In genomic region chr2:86271248-86271647, GRCh38 we compare ENCODE assay signal across 23 cellular contexts.
DNase-seq lines count a peak whose midpoint lies in the region; ATAC-seq, FAIRE-seq and TF ChIP-seq lines count a peak whose summit lies in the region.
"Had no signal": no experiment of that assay in that cellular context is flagged by ENCODE, and none has a peak within 500 bp of the region (broad histone marks: within the 10 kb centered on the region; RNA-seq: fewer than 3 reads in every experiment).

No MANE protein-coding gene starts in this region.

- H3K4me1 ChIP-seq in HEK293 (ENCODE audit: control insufficient read depth, insufficient read depth, low read length) (no peaks in the 10 kb centered on the region), GM12878 (ENCODE audit: control insufficient read depth, insufficient read depth, low read length) (peaks cover 28% of the 10 kb centered on the region), H9 (ENCODE audit: insufficient read depth, low read length) (no peaks in the 10 kb centered on the region)
- H3K4me1 ChIP-seq: BLaER1 had no signal

- no peak for TF ChIP-seq RAD21 in GM12878 (IDR thresholded peaks at IDR 0.05; ENCODE audit: insufficient read depth, low read depth, low read length)

- H2AK5ac ChIP-seq in H9 (ENCODE audit: insufficient read length, low read length) = no peak overlapping the region

- no peak overlapping the region for H4K5ac ChIP-seq in H9 (ENCODE audit: insufficient read length, low read depth, low read length)

- no peak overlapping the region for H2BK120ac ChIP-seq in H9 (ENCODE audit: low read depth, low read length, poor library complexity, severe bottlenecking)

- no peak overlapping the region for H3K27ac ChIP-seq in HEK293 (ENCODE audit: extremely low read depth, low read depth, low read length)
- H3K27ac ChIP-seq in GM12878 (ENCODE audit: control insufficient read depth, insufficient read depth) = no peak overlapping the region
- H3K27ac ChIP-seq in H9 (ENCODE audit: insufficient read length, low read depth, low read length) = no peak overlapping the region
- H3K27ac ChIP-seq: BLaER1, C4-2B had no signal

- H3K23ac ChIP-seq in H9 (ENCODE audit: insufficient read length, low read depth, low read length) = no peak overlapping the region

- H3K27ac Mint-ChIP-seq in activated T-cell treated with anti-CD3 and anti-CD28 coated beads, Interleukin-2, amount 50 U/mL, for 72 hours = peak overlapping the region; percentile 52
- no peak overlapping the region for H3K27ac Mint-ChIP-seq in H9
- no peak overlapping the region for H3K27ac Mint-ChIP-seq in naive thymus-derived CD8-positive, alpha-beta T cell
- H3K27ac Mint-ChIP-seq: B cell; CD8-positive, alpha-beta T cell; HFFc6 had no signal

- H2BK5ac ChIP-seq in H9 (ENCODE audit: insufficient read length, low read length) = no peak overlapping the region

- DNase-seq in activated T-cell treated with anti-CD3 and anti-CD28 coated beads, Interleukin-2, amount 50 U/mL, for 72 hours = no peak
- DNase-seq in activated T-cell treated with anti-CD3 and anti-CD28 coated beads, Interleukin-2, amount 50 U/mL, for 4 hours = no peak
- DNase-seq in OCI-M1 (lab: John Stamatoyannopoulos, UW) (peak; percentile 7), GM12878 (ENCODE audit: low read depth, low spot score) (no peak), H9 (no peak)
- no peak for DNase-seq in naive thymus-derived CD8-positive, alpha-beta T cell
- DNase-seq: 8988T; Caco-2; CD4-positive, CD25-positive, alpha-beta regulatory T cell; CD8-positive, alpha-beta T cell; DMS153; DMS79 treated with DMSO at 0.1 percent for 48 hours; GF-D8; GOT3; HCEC 1CT; HFFc6 had no signal

- no peak overlapping the region for H3T11ph ChIP-seq in H9 (ENCODE audit: low read length)

- H3K9ac ChIP-seq in GM12878 (ENCODE audit: control insufficient read depth, insufficient read depth, low read length) = no peak overlapping the region
- no peak overlapping the region for H3K9ac ChIP-seq in H9 (ENCODE audit: extremely low read depth, insufficient read length, low read length)
- H3K9ac ChIP-seq: BLaER1 had no signal

- H4K20me1 ChIP-seq in GM12878 (ENCODE audit: control insufficient read depth, insufficient read depth) = no peaks in the 10 kb centered on the region
- no peaks in the 10 kb centered on the region for H4K20me1 ChIP-seq in H9 (ENCODE audit: control insufficient read depth, insufficient read depth, insufficient read length)
- H4K20me1 ChIP-seq: BLaER1 had no signal

- POLR2A ChIA-PET in HEK293 (lab: Yijun Ruan, JAX) (no interaction called here), GM12878 (lab: Charles Lee) (interaction anchor here (0.7 kb wide), 1 partner anchor 38 kb away, joined by 5 read pairs; no protein-coding TSS in a partner anchor)
- POLR2A ChIA-PET in naive thymus-derived CD8-positive, alpha-beta T cell (lab: Charles Lee) = no interaction called here

- H3K79me1 ChIP-seq in H9 (ENCODE audit: insufficient read depth, low read depth, low read length, poor library complexity, severe bottlenecking) = no peaks in the 10 kb centered on the region

- no peak overlapping the region for H2BK12ac ChIP-seq in H9 (ENCODE audit: insufficient read length, low read depth, low read length)

- no peak overlapping the region for H2BK20ac ChIP-seq in H9 (ENCODE audit: low read depth, low read length, poor library complexity, severe bottlenecking)

- H3K79me2 ChIP-seq in GM12878 (ENCODE audit: control insufficient read depth, insufficient read depth, low read length) (no peaks in the 10 kb centered on the region), H9 (ENCODE audit: insufficient read depth, low read length) (no peaks in the 10 kb centered on the region)

- intact Hi-C loops in GM12878 (cut with micrococcal nuclease; ENCODE audit: unreplicated experiment) = no loop called here

- ATAC-seq in activated T-cell treated with anti-CD3 and anti-CD28 coated beads, Interleukin-2, amount 50 U/mL, for 72 hours (replicated peaks in 1 of 2) = no peak
- ATAC-seq in activated T-cell treated with anti-CD3 and anti-CD28 coated beads, Interleukin-2, amount 50 U/mL, for 4 hours = no peak
- ATAC-seq in GM12878 (no peak), HG02678 (IDR thresholded peaks at IDR 0.05; ENCODE audit: unreplicated experiment) (no peak)
- ATAC-seq in naive thymus-derived CD8-positive, alpha-beta T cell = no peak
- ATAC-seq: CD8-positive, alpha-beta T cell had no signal

- CTCF ChIA-PET in HEK293 (lab: Yijun Ruan, JAX) = interaction anchor here (0.6 to 0.8 kb wide), 2 partner anchors 51 to 143 kb away, joined by 4 read pairs; no protein-coding TSS in a partner anchor
- CTCF ChIA-PET in GM12878 (lab: Yijun Ruan, JAX) = no interaction called here

- H3K4me1 Mint-ChIP-seq in activated T-cell treated with anti-CD3 and anti-CD28 coated beads, Interleukin-2, amount 50 U/mL, for 72 hours (ENCODE audit: low read depth) = peaks cover 29% of the 10 kb centered on the region
- H3K4me1 Mint-ChIP-seq in activated T-cell treated with anti-CD3 and anti-CD28 coated beads, Interleukin-2, amount 50 U/mL, for 4 hours (ENCODE audit: low read depth) = peaks cover 7% of the 10 kb centered on the region
- H3K4me1 Mint-ChIP-seq in H9 = peaks cover 9 to 11% of the 10 kb centered on the region in 2 experiments
- no peaks in the 10 kb centered on the region for H3K4me1 Mint-ChIP-seq in naive thymus-derived CD8-positive, alpha-beta T cell
- H3K4me1 Mint-ChIP-seq: B cell; CD4-positive, CD25-positive, alpha-beta regulatory T cell had no signal

- BruUV-seq in GM12878 (replicated peaks; lab: Mats Ljungman, UMichigan) = no TSS peak

- TF ChIP-seq CTCF in HEK293 (tag by site-specific recombination; IDR thresholded peaks at IDR 0.05) (no peak), GM12878 (IDR thresholded peaks at IDR 0.05 in 2 of 3, conservative IDR thresholded peaks at IDR 0.05 in 1 of 3; ENCODE audit: control insufficient read depth in 2 of 3, extremely low read depth in 1 of 3, insufficient read depth in 1 of 3, low read depth in 3 of 3, low read length in 3 of 3) (no peak), H9 (conservative IDR thresholded peaks at IDR 0.05) (no peak)

- H3K4me3 ChIP-seq in HEK293 (ENCODE audit: low read depth, low read length) = no peak overlapping the region
- no peak overlapping the region for H3K4me3 ChIP-seq in GM12878
- H3K4me3 ChIP-seq: BLaER1 had no signal

- H3K36me3 Mint-ChIP-seq in activated T-cell treated with anti-CD3 and anti-CD28 coated beads, Interleukin-2, amount 50 U/mL, for 72 hours (ENCODE audit: insufficient read depth in 2 of 2) = peaks cover 14 to 16% of the 10 kb centered on the region in 2 donors
- H3K36me3 Mint-ChIP-seq in activated T-cell treated with anti-CD3 and anti-CD28 coated beads, Interleukin-2, amount 50 U/mL, for 4 hours (ENCODE audit: insufficient read depth) = peaks cover 5% of the 10 kb centered on the region
- peaks cover 5 to 25% (median 14%) of the 10 kb centered on the region in 3 experiments; a peak in 6 of 7 replicates for H3K36me3 Mint-ChIP-seq in H9 (ENCODE audit: insufficient read depth in 1 of 3, low read depth in 3 of 3)
- H3K36me3 Mint-ChIP-seq in naive thymus-derived CD8-positive, alpha-beta T cell = peaks cover 0 to 31% (median 20%) of the 10 kb centered on the region in 3 donors
- H3K36me3 Mint-ChIP-seq: CD4-positive, CD25-positive, alpha-beta regulatory T cell had no signal

- no peak overlapping the region for H2AFZ ChIP-seq in GM12878 (ENCODE audit: control insufficient read depth, low read depth, low read length)
- no peak overlapping the region for H2AFZ ChIP-seq in H9 (ENCODE audit: low read length)

- H3K36me3 ChIP-seq in HEK293 (ENCODE audit: control insufficient read depth in 2 of 2, insufficient read depth in 1 of 2, low read length in 2 of 2) (no peaks in the 10 kb centered on the region), GM12878 (ENCODE audit: control insufficient read depth in 2 of 2, insufficient read depth in 2 of 2, low read length in 1 of 2) (no peaks in the 10 kb centered on the region)
- H3K36me3 ChIP-seq: BLaER1 had no signal

- H3K9me3 Mint-ChIP-seq in activated T-cell treated with anti-CD3 and anti-CD28 coated beads, Interleukin-2, amount 50 U/mL, for 72 hours = peaks cover 15 to 16% of the 10 kb centered on the region in 2 donors
- peaks cover 29% of the 10 kb centered on the region for H3K9me3 Mint-ChIP-seq in activated T-cell treated with anti-CD3 and anti-CD28 coated beads, Interleukin-2, amount 50 U/mL, for 4 hours
- H3K9me3 Mint-ChIP-seq in H9 = peaks cover 29 to 30% of the 10 kb centered on the region in 2 experiments
- peaks cover 9 to 60% (median 22%) of the 10 kb centered on the region in 9 donors for H3K9me3 Mint-ChIP-seq in naive thymus-derived CD8-positive, alpha-beta T cell

- no peak overlapping the region for H3K4me3 Mint-ChIP-seq in activated T-cell treated with anti-CD3 and anti-CD28 coated beads, Interleukin-2, amount 50 U/mL, for 72 hours
- no peak overlapping the region for H3K4me3 Mint-ChIP-seq in activated T-cell treated with anti-CD3 and anti-CD28 coated beads, Interleukin-2, amount 50 U/mL, for 4 hours
- H3K4me3 Mint-ChIP-seq in H9 = no peak overlapping the region
- H3K4me3 Mint-ChIP-seq in naive thymus-derived CD8-positive, alpha-beta T cell = no peak overlapping the region
- H3K4me3 Mint-ChIP-seq: B cell; CD4-positive, CD25-positive, alpha-beta regulatory T cell; CD8-positive, alpha-beta T cell; HFFc6 had no signal

- in situ Hi-C loops in GM12878 (cut with MboI) = no loop called here

- no peak overlapping the region for H3K18ac ChIP-seq in H9 (ENCODE audit: insufficient read length, low read depth, low read length)

- SMC1A ChIA-PET in GM12878 (lab: Charles Lee; ENCODE audit: uncharacterized antibody, unreplicated experiment) = interaction anchor here (0.6 to 1.1 kb wide), 3 partner anchors 8 to 21 kb away, joined by 3 read pairs; no protein-coding TSS in a partner anchor

- H4K91ac ChIP-seq in H9 (ENCODE audit: insufficient read length, low read depth, low read length) = no peak overlapping the region

- H2BK15ac ChIP-seq in H9 (ENCODE audit: low read depth, low read length) = no peak overlapping the region

- no peaks in the 10 kb centered on the region for H3K23me2 ChIP-seq in H9 (ENCODE audit: insufficient read length, low read depth, low read length, poor library complexity, severe bottlenecking)

- no peak overlapping the region for H3K14ac ChIP-seq in H9 (ENCODE audit: insufficient read depth, low read length)

- RAD21 ChIA-PET in GM12878 (lab: Charles Lee; ENCODE audit: unreplicated experiment) = no interaction called here

- H3K27me3 ChIP-seq in GM12878 (replicated peaks in 1 of 2; ENCODE audit: control insufficient read depth in 2 of 2, insufficient read depth in 2 of 2, low read length in 1 of 2) (no peaks in the 10 kb centered on the region), H9 (ENCODE audit: insufficient read depth, low read length) (no peaks in the 10 kb centered on the region)
- H3K27me3 ChIP-seq: BLaER1 had no signal

- no peak for TF ChIP-seq EP300 in GM12878 (IDR thresholded peaks at IDR 0.05; ENCODE audit: borderline replicate concordance in 1 of 2, control insufficient read depth in 1 of 2, low read depth in 2 of 2, low read length in 2 of 2)

- H4K8ac ChIP-seq in H9 (replicated peaks; ENCODE audit: insufficient read length, low read depth, low read length) = no peak overlapping the region

- H3K4ac ChIP-seq in H9 (ENCODE audit: low read depth, low read length) = no peak overlapping the region

- no peak for FAIRE-seq in GM12878 (lab: Jason Lieb, UNC)
- FAIRE-seq: GM12892, H54 had no signal

- H3K56ac ChIP-seq in H9 (ENCODE audit: insufficient read length, low read depth, low read length) = no peak overlapping the region

- H3K27me3 Mint-ChIP-seq in activated T-cell treated with anti-CD3 and anti-CD28 coated beads, Interleukin-2, amount 50 U/mL, for 72 hours (ENCODE audit: low read depth) = peaks cover 12% of the 10 kb centered on the region
- peaks cover 11% of the 10 kb centered on the region for H3K27me3 Mint-ChIP-seq in activated T-cell treated with anti-CD3 and anti-CD28 coated beads, Interleukin-2, amount 50 U/mL, for 4 hours (ENCODE audit: low read depth)
- peaks cover 3% of the 10 kb centered on the region; the same call in 1 of the 2 replicates for H3K27me3 Mint-ChIP-seq in H9 (ENCODE audit: low read depth)
- H3K27me3 Mint-ChIP-seq in naive thymus-derived CD8-positive, alpha-beta T cell = peaks cover 0 to 9% (median 2%) of the 10 kb centered on the region in 5 donors

- H3K9me3 ChIP-seq in HEK293 (ENCODE audit: control insufficient read depth, insufficient read depth, low read depth, low read length) = no peaks in the 10 kb centered on the region
- H3K9me3 ChIP-seq in GM12878 (replicated peaks; ENCODE audit: control insufficient read depth, insufficient read depth, low read length) = peaks cover 12% of the 10 kb centered on the region; the same call in 2 of the 3 replicates
- peaks cover 5% of the 10 kb centered on the region for H3K9me3 ChIP-seq in H9 (ENCODE audit: control insufficient read depth, low read depth, low read length)

- TF ChIP-seq POLR2A in GM12878 (IDR thresholded peaks at IDR 0.05; ENCODE audit: low read depth, low read length) = no peak

- no peak overlapping the region for H3K4me2 ChIP-seq in GM12878 (ENCODE audit: control insufficient read depth, insufficient read depth)
- H3K4me2 ChIP-seq in H9 (ENCODE audit: insufficient read depth, insufficient read length, low read length) = no peak overlapping the region
- H3K4me2 ChIP-seq: BLaER1 had no signal
